9 cellular contexts compared by ENCODE assay signal in the genomic region with DNA sequence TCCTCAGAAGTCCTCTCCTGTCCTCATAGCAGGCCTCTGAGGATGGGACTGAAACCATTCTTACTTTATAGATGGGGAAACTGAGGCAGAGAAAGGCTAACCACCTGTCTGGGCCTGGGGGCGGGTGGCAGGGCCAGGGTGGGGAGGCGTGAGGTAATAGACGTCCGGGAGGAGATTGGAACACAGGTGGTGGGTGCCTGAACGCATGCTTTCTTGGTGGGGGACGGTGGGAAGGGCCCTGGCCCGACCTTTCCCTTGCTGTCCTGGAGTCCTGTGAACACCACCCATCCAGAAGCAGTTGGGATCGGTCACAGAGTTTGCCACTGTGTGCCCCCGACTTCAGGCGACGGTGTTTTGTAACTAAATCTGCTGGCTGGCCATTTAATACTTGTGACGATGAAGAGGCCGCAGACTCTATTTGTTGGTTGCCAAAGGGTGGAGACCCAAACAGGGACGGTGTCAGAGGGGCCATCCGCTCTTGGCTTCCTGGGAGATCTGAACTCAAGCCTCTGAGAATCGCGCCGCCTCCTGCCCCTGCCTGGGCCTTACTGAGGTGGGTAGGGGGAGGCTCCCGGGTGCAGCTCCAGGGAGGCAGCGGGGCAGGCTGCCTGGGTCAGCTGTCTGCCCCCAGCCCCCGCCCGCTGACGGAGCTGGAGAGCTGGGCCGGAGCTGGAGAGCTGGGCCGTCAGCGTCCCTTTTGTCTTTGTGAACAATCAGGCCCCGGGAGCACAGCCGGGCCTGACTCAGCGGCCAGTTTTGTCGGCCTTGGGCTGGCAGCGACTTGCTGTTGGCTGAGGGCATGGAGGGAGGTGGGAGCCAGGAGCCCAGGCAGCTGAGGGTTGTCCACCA. TPM values are rescaled to one million over a fixed set of nuclear protein-coding genes. Genes with fewer than 3 reads are reported as not detected.
A peak's percentile ranks its signal among the peaks of the same experiment; 100 is the strongest.
DNase-seq lines count a peak whose midpoint lies in the region; ATAC-seq, FAIRE-seq and TF ChIP-seq lines count a peak whose summit lies in the region.
"Had no signal": no experiment of that assay in that cellular context is flagged by ENCODE, and none has a peak within 500 bp of the region (broad histone marks: within the 10 kb centered on the region; RNA-seq: fewer than 3 reads in every experiment).

No MANE protein-coding gene starts in this region.

- H3K27ac ChIP-seq in ascending aorta = peak overlapping the region; percentile 82 to 91
- H3K27ac ChIP-seq: VCaP had no signal

- intact Hi-C loops in ascending aorta (cut with DNase I) (loop anchor here (2.0 to 10.0 kb wide), 4 partner anchors 13 to 299 kb away; no protein-coding TSS in a partner anchor), left ventricle myocardium superior (cut with micrococcal nuclease) (no loop called here)

- ATAC-seq in left ventricle myocardium superior = peak; percentile 69
- ATAC-seq in GM19463 (IDR thresholded peaks at IDR 0.05; ENCODE audit: unreplicated experiment) = no peak

- H3K27me3 ChIP-seq in ascending aorta = no peaks in the 10 kb centered on the region

- H3K4me1 ChIP-seq in ascending aorta = peaks cover 12 to 69% of the 10 kb centered on the region in 2 donors

- DNase-seq in HTR-8/SVneo (ENCODE audit: insufficient read length, low spot score) = no peak
- DNase-seq in ascending aorta (ENCODE audit: low spot score in 2 of 2) = peak in 1 of 2 donors; percentile 90
- peak; percentile 88 for DNase-seq in left ventricle myocardium superior
- peak; percentile 98 for DNase-seq in putamen (ENCODE audit: low spot score)
- DNase-seq in ureter (ENCODE audit: low spot score) = no peak
- DNase-seq in NCI-H187 (lab: John Stamatoyannopoulos, UW) = no peak
- DNase-seq in D341Med (ENCODE audit: low spot score) = no peak

- TF ChIP-seq CTCF in ascending aorta (IDR thresholded peaks at IDR 0.05) = no peak

- H3K4me3 ChIP-seq in ascending aorta = peak overlapping the region; percentile 3 to 36

- H3K36me3 ChIP-seq in ascending aorta = peaks cover 15 to 22% of the 10 kb centered on the region in 2 donors

- peak; percentile 55 for FAIRE-seq in HTR-8/SVneo (lab: Jason Lieb, UNC)

- H3K9me3 ChIP-seq in ascending aorta = no peaks in the 10 kb centered on the region

RNA-seq across cellular contexts. Expression of a gene that starts 4.1 kb away (rescaled TPM):
- total RNA-seq in ascending aorta = 24.6 TPM
- total RNA-seq in left ventricle myocardium superior = 89.3 TPM
- 18.2 TPM for total RNA-seq in ureter

RNA-seq across cellular contexts. Expression of a gene that starts 44.3 kb away (rescaled TPM):
- 9.5 TPM for total RNA-seq in ascending aorta
- total RNA-seq in left ventricle myocardium superior = 15.1 TPM
- 26.3 TPM for total RNA-seq in ureter

Comparison
In these comparisons a context has a peak if more than half of its experiments do, and no peak if none do; other contexts are left out.
1. DNase-seq: peak in left ventricle myocardium superior (single experiment) and putamen (single experiment); none in HTR-8/SVneo (single experiment), ureter (single experiment), NCI-H187 (0 of 2) and D341Med (single experiment).